Comparison of ENCODE assay signal across 27 cellular contexts in genomic region chr10:124313374-124313773, GRCh38.
"Had no signal": no experiment of that assay in that cellular context is flagged by ENCODE, and none has a peak within 500 bp of the region (broad histone marks: within the 10 kb centered on the region; RNA-seq: fewer than 3 reads in every experiment).

No MANE protein-coding gene starts in this region.

- H3K4me1 ChIP-seq: ascending aorta, heart left ventricle, left lung, vagina had no signal

- H3K4me1 Mint-ChIP-seq: activated B cell treated with CpG ODN at 0.5 μM for 24 hours; activated naive CD8-positive, alpha-beta T cell treated with anti-CD3 and anti-CD28 coated beads, Interleukin-2, amount 10 ng/mL, durations not matched to agents 7 days and 5 days; brain; naive B cell; neural crest cell; T-cell had no signal

- H3K36me3 ChIP-seq: ascending aorta, heart left ventricle, left lung, thoracic aorta, vagina had no signal

- H3K4me3 ChIP-seq: ascending aorta, heart left ventricle, left lung, thoracic aorta, vagina had no signal

- H3K27ac Mint-ChIP-seq: activated B cell treated with CpG ODN at 0.5 μM for 24 hours; activated CD8-positive, alpha-beta memory T cell treated with anti-CD3 and anti-CD28 coated beads, Interleukin-2, amount 10 ng/mL, durations not matched to agents 7 days and 5 days; activated CD8-positive, alpha-beta T cell treated with anti-CD3 and anti-CD28 coated beads, Interleukin-2, amount 10 ng/mL, durations not matched to agents 7 days and 5 days; activated naive CD8-positive, alpha-beta T cell treated with anti-CD3 and anti-CD28 coated beads, Interleukin-2, amount 10 ng/mL, durations not matched to agents 7 days and 5 days; brain; mesothelial cell of epicardium; T-cell; T-helper 2 cell treated with Interferon-gamma antibody and Interleukin-4, amounts not matched to agents 5 μg/mL and 100 μg/mL, for 36 hours; type B pancreatic cell had no signal

- H3K9me3 Mint-ChIP-seq: activated B cell treated with CpG ODN at 0.5 μM for 24 hours, neural crest cell, type B pancreatic cell had no signal

- H3K36me3 Mint-ChIP-seq: activated CD8-positive, alpha-beta memory T cell treated with anti-CD3 and anti-CD28 coated beads, Interleukin-2, amount 10 ng/mL, durations not matched to agents 7 days and 5 days; activated naive CD8-positive, alpha-beta T cell treated with anti-CD3 and anti-CD28 coated beads, Interleukin-2, amount 10 ng/mL, durations not matched to agents 7 days and 5 days; brain; mesothelial cell of epicardium; T-cell; type B pancreatic cell had no signal

- H3K27ac ChIP-seq: ascending aorta, heart left ventricle, left lung, thoracic aorta, vagina had no signal

- H3K4me3 Mint-ChIP-seq: activated B cell treated with CpG ODN at 0.5 μM for 24 hours; activated CD8-positive, alpha-beta memory T cell treated with anti-CD3 and anti-CD28 coated beads, Interleukin-2, amount 10 ng/mL, durations not matched to agents 7 days and 5 days; activated CD8-positive, alpha-beta T cell treated with anti-CD3 and anti-CD28 coated beads, Interleukin-2, amount 10 ng/mL, durations not matched to agents 7 days and 5 days; activated naive CD8-positive, alpha-beta T cell treated with anti-CD3 and anti-CD28 coated beads, Interleukin-2, amount 10 ng/mL, durations not matched to agents 7 days and 5 days; brain; mesothelial cell of epicardium; naive B cell; neural crest cell; T-cell; T-helper 2 cell treated with Interferon-gamma antibody and Interleukin-4, amounts not matched to agents 5 μg/mL and 100 μg/mL, for 36 hours; type B pancreatic cell had no signal

- ATAC-seq: activated CD8-positive, alpha-beta memory T cell treated with anti-CD3 and anti-CD28 coated beads, Interleukin-2, amount 10 ng/mL, durations not matched to agents 7 days and 5 days; activated CD8-positive, alpha-beta T cell treated with anti-CD3 and anti-CD28 coated beads, Interleukin-2, amount 10 ng/mL, durations not matched to agents 7 days and 5 days; esophagus mucosa; heart left ventricle; left lung; right cardiac atrium; T-cell had no signal

- DNase-seq: activated B cell treated with CpG ODN at 0.5 μM for 24 hours; activated CD4-positive, alpha-beta T cell treated with anti-CD3 and anti-CD28 coated beads, Interleukin-2, amount 50 U/mL, for 1 hour; activated CD8-positive, alpha-beta memory T cell treated with anti-CD3 and anti-CD28 coated beads, Interleukin-2, amount 10 ng/mL, durations not matched to agents 7 days and 5 days; activated CD8-positive, alpha-beta T cell treated with anti-CD3 and anti-CD28 coated beads, Interleukin-2, amount 10 ng/mL, durations not matched to agents 7 days and 5 days; activated effector memory CD4-positive, alpha-beta T cell treated with Interleukin-2 at 50 U/mL for 16 hours; activated naive CD4-positive, alpha-beta T cell treated with Interleukin-2 at 50 U/mL for 16 hours; activated naive CD8-positive, alpha-beta T cell treated with anti-CD3 and anti-CD28 coated beads, Interleukin-2, amount 10 ng/mL, durations not matched to agents 7 days and 5 days; cortex of kidney; foreskin fibroblast; heart left ventricle; hypothalamus; kidney glomerular epithelial cell; left lung; naive B cell; nucleus accumbens; right cardiac atrium; stimulated activated naive CD4-positive, alpha-beta T cell treated with Interleukin-2 at 50 U/mL for 16 hours; T-cell had no signal

- H3K27me3 ChIP-seq: ascending aorta, left lung, vagina had no signal

- H3K9me3 ChIP-seq: ascending aorta, heart left ventricle, left lung, thoracic aorta, vagina had no signal
